In genomic region chr16:2682209-2683021, GRCh38 we compare ENCODE assay signal across 8 cellular contexts. TPM values are rescaled to one million over a fixed set of nuclear protein-coding genes. Genes with fewer than 3 reads are reported as not detected.
DNase-seq lines count a peak whose midpoint lies in the region; ATAC-seq, FAIRE-seq and TF ChIP-seq lines count a peak whose summit lies in the region.

Gene KCTD5, plus strand, starts transcription at chr16:2682523. Its CDS starts 26 bp downstream, at chr16:2682549.

- H3K4me1 ChIP-seq in PC-9 (replicated peaks; ENCODE audit: insufficient read depth) = peaks cover 33% of the 10 kb centered on the region

- peak within 1 kb of the TSS; percentile 72 for H3K27ac ChIP-seq in PC-9

- H3F3A ChIP-seq in PC-9 (ENCODE audit: insufficient read depth, low read depth) = peaks cover 24% of the 10 kb centered on the region

- CTCF ChIA-PET in PC-9 (lab: Charles Lee) = interaction anchor here (0.7 to 1.0 kb wide), 3 partner anchors 9 to 223 kb away, joined by 3 to 6 read pairs (median 5); no protein-coding TSS in a partner anchor

- FAIRE-seq in D721Med (lab: Jason Lieb, UNC) = no peak

- H3K9me3 ChIP-seq in PC-9 (ENCODE audit: insufficient read depth, low read depth) = no peaks in the 10 kb centered on the region

- peaks cover 8% of the 10 kb centered on the region for H4K20me1 ChIP-seq in PC-9 (ENCODE audit: insufficient read depth)

- peaks cover 10% of the 10 kb centered on the region; the same call in 1 of the 2 replicates for H3K36me3 ChIP-seq in PC-9 (ENCODE audit: low read depth)

- peak; percentile 57 for ATAC-seq in GM21529 (IDR thresholded peaks at IDR 0.05; ENCODE audit: unreplicated experiment)

- peak within 1 kb of the TSS; percentile 92 for H2AFZ ChIP-seq in PC-9

- H3K79me2 ChIP-seq in PC-9 (ENCODE audit: low read depth) = peaks cover 57% of the 10 kb centered on the region

- intact Hi-C loops in PC-9 (cut with micrococcal nuclease; ENCODE audit: unreplicated experiment) = loop anchor here (2.0 to 5.0 kb wide), 2 partner anchors 70 to 186 kb away; partner anchors contain the start of gene SRRM2

- H3K4me2 ChIP-seq in PC-9 = peak within 1 kb of the TSS; percentile 85

- H3K4me3 ChIP-seq in Jurkat, Clone E6-1 (ENCODE audit: low read length) = peak within 1 kb of the TSS; percentile 97
- H3K4me3 ChIP-seq in PC-9 (peak within 1 kb of the TSS; percentile 81), epithelial cell of proximal tubule (ENCODE audit: low read depth, low read length) (peak within 1 kb of the TSS; percentile 99)

- H3K27me3 ChIP-seq in PC-9 (ENCODE audit: insufficient read depth, low read depth) = no peaks in the 10 kb centered on the region

- H3K9me2 ChIP-seq in PC-9 (ENCODE audit: insufficient read depth) = no peaks in the 10 kb centered on the region

- TF ChIP-seq CTCF in D721Med (IDR thresholded peaks at IDR 0.05; ENCODE audit: insufficient read depth, missing control alignments) (no peak), PC-9 (conservative IDR thresholded peaks at IDR 0.05) (no peak), epithelial cell of proximal tubule (conservative IDR thresholded peaks at IDR 0.05; ENCODE audit: low read depth, low read length) (no peak)

- POLR2A ChIA-PET in PC-9 (lab: Charles Lee; ENCODE audit: unreplicated experiment) = interaction anchor here (0.5 to 1.4 kb wide), 16 partner anchors 9 to 1319 kb away, joined by 3 to 19 read pairs (median 4); partner anchors contain the start of genes FLYWCH2, PRSS27 and TRAF7

- no TSS peak for BruUV-seq in PC-9 (replicated peaks; lab: Mats Ljungman, UMichigan)

- peak; percentile 97 for DNase-seq in D721Med (ENCODE audit: insufficient read length, low spot score)
- peak; percentile 94 for DNase-seq in Jurkat, Clone E6-1 (ENCODE audit: low read depth, low spot score)
- DNase-seq in PC-9 = peak; percentile 95 to 100
- DNase-seq in activated T-cell treated with anti-CD3 and anti-CD28 coated beads, Interleukin-2, amount 50 U/mL, for 1 hour = peak; percentile 96
- peak; percentile 68 for DNase-seq in epithelial cell of proximal tubule (ENCODE audit: low read depth)
- DNase-seq in mucosa of gallbladder (ENCODE audit: low spot score) = peak; percentile 97
- peak; percentile 95 for DNase-seq in stimulated activated CD8-positive, alpha-beta memory T cell treated with anti-CD3 and anti-CD28 coated beads, Interleukin-4, amount 100 ng/mL, for 24 hours (ENCODE audit: low read depth)

RNA-seq across cellular contexts. Expression of gene KCTD5, which starts in this region (rescaled TPM):
- polyA plus RNA-seq in Jurkat, Clone E6-1 (2012; ENCODE audit: insufficient read depth, insufficient read length) = 39.3 TPM
- 60.4 and 66.5 TPM in 2 replicates for total RNA-seq in PC-9 (2021)
- 45.1 and 51.4 TPM in 2 replicates for total RNA-seq in epithelial cell of proximal tubule
- 18.6 TPM for total RNA-seq in mucosa of gallbladder

Comparison
In these comparisons a context has a peak if more than half of its experiments do, and no peak if none do; other contexts are left out.
1. Peak in every context shown above with its lines: DNase-seq, ATAC-seq, H3K4me3 ChIP-seq and H3K27ac ChIP-seq.